1 cellular context compared by ENCODE assay signal in genomic region chr10:124916585-124917167, GRCh38.
TF ChIP-seq lines count a peak whose summit lies in the region.

No MANE protein-coding gene starts in this region.

TF ChIP-seq in HepG2, 621 proteins besides CTCF, POLR2A, EP300 and RAD21 (continued from another document and continues in another):
- peak; percentile 70 for TF ChIP-seq HOXD1 (CRISPR knock-in tag; IDR thresholded peaks at IDR 0.05)
- TF ChIP-seq ZNF75D (CRISPR knock-in tag; IDR thresholded peaks at IDR 0.05; ENCODE audit: borderline replicate concordance): no peak
- peak; percentile 91 for TF ChIP-seq YEATS4 (CRISPR knock-in tag; IDR thresholded peaks at IDR 0.05; ENCODE audit: borderline replicate concordance)
- TF ChIP-seq ZNF678 (CRISPR knock-in tag; IDR thresholded peaks at IDR 0.05): no peak
- peak; percentile 67; the same call in 1 of the 3 replicates for TF ChIP-seq MXI1 (IDR thresholded peaks at IDR 0.05; ENCODE audit: borderline replicate concordance, low read depth, low read length)
- TF ChIP-seq, protein P1, sequence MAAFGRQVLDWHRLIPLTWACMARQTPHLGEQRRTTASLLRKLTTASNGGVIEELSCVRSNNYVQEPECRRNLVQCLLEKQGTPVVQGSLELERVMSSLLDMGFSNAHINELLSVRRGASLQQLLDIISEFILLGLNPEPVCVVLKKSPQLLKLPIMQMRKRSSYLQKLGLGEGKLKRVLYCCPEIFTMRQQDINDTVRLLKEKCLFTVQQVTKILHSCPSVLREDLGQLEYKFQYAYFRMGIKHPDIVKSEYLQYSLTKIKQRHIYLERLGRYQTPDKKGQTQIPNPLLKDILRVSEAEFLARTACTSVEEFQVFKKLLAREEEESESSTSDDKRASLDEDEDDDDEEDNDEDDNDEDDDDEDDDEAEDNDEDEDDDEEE (CRISPR knock-in tag; IDR thresholded peaks at IDR 0.05): no peak
- TF ChIP-seq, protein P2, sequence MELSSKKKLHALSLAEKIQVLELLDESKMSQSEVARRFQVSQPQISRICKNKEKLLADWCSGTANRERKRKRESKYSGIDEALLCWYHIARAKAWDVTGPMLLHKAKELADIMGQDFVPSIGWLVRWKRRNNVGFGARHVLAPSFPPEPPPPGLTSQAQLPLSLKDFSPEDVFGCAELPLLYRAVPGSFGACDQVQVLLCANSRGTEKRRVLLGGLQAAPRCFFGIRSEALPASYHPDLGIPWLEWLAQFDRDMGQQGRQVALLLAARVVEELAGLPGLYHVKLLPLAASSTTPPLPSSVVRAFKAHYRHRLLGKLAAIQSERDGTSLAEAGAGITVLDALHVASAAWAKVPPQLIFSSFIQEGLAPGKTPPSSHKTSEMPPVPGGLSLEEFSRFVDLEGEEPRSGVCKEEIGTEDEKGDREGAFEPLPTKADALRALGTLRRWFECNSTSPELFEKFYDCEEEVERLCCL (CRISPR knock-in tag; IDR thresholded peaks at IDR 0.05; ENCODE audit: borderline replicate concordance): no peak
- TF ChIP-seq ZSCAN5A (CRISPR knock-in tag; IDR thresholded peaks at IDR 0.05; ENCODE audit: borderline replicate concordance): no peak
- TF ChIP-seq FOXO1 (CRISPR knock-in tag; IDR thresholded peaks at IDR 0.05): peak; percentile 13; the same call in 1 of the 2 replicates
- TF ChIP-seq, protein P3, sequence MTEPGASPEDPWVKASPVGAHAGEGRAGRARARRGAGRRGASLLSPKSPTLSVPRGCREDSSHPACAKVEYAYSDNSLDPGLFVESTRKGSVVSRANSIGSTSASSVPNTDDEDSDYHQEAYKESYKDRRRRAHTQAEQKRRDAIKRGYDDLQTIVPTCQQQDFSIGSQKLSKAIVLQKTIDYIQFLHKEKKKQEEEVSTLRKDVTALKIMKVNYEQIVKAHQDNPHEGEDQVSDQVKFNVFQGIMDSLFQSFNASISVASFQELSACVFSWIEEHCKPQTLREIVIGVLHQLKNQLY (CRISPR knock-in tag; IDR thresholded peaks at IDR 0.05): 0 out of 2 replicates have a peak, but pooled peaks have one; percentile 18
- TF ChIP-seq, protein P4, sequence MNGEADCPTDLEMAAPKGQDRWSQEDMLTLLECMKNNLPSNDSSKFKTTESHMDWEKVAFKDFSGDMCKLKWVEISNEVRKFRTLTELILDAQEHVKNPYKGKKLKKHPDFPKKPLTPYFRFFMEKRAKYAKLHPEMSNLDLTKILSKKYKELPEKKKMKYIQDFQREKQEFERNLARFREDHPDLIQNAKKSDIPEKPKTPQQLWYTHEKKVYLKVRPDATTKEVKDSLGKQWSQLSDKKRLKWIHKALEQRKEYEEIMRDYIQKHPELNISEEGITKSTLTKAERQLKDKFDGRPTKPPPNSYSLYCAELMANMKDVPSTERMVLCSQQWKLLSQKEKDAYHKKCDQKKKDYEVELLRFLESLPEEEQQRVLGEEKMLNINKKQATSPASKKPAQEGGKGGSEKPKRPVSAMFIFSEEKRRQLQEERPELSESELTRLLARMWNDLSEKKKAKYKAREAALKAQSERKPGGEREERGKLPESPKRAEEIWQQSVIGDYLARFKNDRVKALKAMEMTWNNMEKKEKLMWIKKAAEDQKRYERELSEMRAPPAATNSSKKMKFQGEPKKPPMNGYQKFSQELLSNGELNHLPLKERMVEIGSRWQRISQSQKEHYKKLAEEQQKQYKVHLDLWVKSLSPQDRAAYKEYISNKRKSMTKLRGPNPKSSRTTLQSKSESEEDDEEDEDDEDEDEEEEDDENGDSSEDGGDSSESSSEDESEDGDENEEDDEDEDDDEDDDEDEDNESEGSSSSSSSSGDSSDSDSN (CRISPR knock-in tag; IDR thresholded peaks at IDR 0.05): peak; percentile 72
- TF ChIP-seq DRAP1 (CRISPR knock-in tag; IDR thresholded peaks at IDR 0.05): peak; percentile 86
- no peak; the same call in 1 of the 2 replicates for TF ChIP-seq ZNF256 (CRISPR knock-in tag; conservative IDR thresholded peaks at IDR 0.05)
- peak; percentile 47; the same call in 1 of the 2 replicates for TF ChIP-seq HCFC1 (IDR thresholded peaks at IDR 0.05; ENCODE audit: low read depth, low read length)
- TF ChIP-seq TSC22D2 (CRISPR knock-in tag; IDR thresholded peaks at IDR 0.05; ENCODE audit: borderline replicate concordance): no peak
- peak; percentile 49; the same call in 1 of the 2 replicates for TF ChIP-seq IRF9 (CRISPR knock-in tag; IDR thresholded peaks at IDR 0.05; ENCODE audit: borderline replicate concordance)
- peak; percentile 85 for TF ChIP-seq ATF1 (CRISPR knock-in tag; IDR thresholded peaks at IDR 0.05)
- TF ChIP-seq, protein P5, sequence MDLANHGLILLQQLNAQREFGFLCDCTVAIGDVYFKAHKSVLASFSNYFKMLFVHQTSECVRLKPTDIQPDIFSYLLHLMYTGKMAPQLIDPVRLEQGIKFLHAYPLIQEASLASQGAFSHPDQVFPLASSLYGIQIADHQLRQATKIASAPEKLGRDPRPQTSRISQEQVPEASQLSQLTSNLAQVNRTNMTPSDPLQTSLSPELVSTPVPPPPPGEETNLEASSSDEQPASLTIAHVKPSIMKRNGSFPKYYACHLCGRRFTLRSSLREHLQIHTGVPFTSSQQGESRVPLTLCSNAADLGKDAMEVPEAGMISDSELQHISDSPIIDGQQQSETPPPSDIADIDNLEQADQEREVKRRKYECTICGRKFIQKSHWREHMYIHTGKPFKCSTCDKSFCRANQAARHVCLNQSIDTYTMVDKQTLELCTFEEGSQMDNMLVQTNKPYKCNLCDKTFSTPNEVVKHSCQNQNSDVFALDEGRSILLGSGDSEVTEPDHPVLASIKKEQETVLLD (CRISPR knock-in tag; IDR thresholded peaks at IDR 0.05; ENCODE audit: low read depth): peak; percentile 82
- no peak for TF ChIP-seq ZNF24 (IDR thresholded peaks at IDR 0.05)
- TF ChIP-seq POLR2AphosphoS2 (IDR thresholded peaks at IDR 0.05; ENCODE audit: low read depth, low read length): peak; percentile 37; the same call in 1 of the 2 replicates
- peak; percentile 89 for TF ChIP-seq YEATS2 (CRISPR knock-in tag; IDR thresholded peaks at IDR 0.05; ENCODE audit: borderline replicate concordance)
- no peak for TF ChIP-seq ZNF703 (CRISPR knock-in tag; IDR thresholded peaks at IDR 0.05; ENCODE audit: borderline replicate concordance)
- no peak for TF ChIP-seq KLF6 (CRISPR knock-in tag; IDR thresholded peaks at IDR 0.05)
- 0 out of 2 replicates have a peak, but pooled peaks have one; percentile 27 for TF ChIP-seq MIER3 (CRISPR knock-in tag; IDR thresholded peaks at IDR 0.05; ENCODE audit: borderline replicate concordance)
- 0 out of 2 replicates have a peak, but pooled peaks have one; percentile 17 for TF ChIP-seq NCOA2 (CRISPR knock-in tag; IDR thresholded peaks at IDR 0.05)
- peak; percentile 83 for TF ChIP-seq ZNF883 (CRISPR knock-in tag; IDR thresholded peaks at IDR 0.05; ENCODE audit: not compliant biosample characterization)
- TF ChIP-seq JUND (CRISPR knock-in tag; IDR thresholded peaks at IDR 0.05): peak; percentile 87; the same call in 1 of the 2 replicates
- peak; percentile 87 for TF ChIP-seq SAP130 (CRISPR knock-in tag; IDR thresholded peaks at IDR 0.05; ENCODE audit: low read depth)
- TF ChIP-seq SP4 (CRISPR knock-in tag; IDR thresholded peaks at IDR 0.05): no peak; the same call in 1 of the 2 replicates
- TF ChIP-seq SOX13 (IDR thresholded peaks at IDR 0.05): no peak
- TF ChIP-seq SOX13 (CRISPR knock-in tag; conservative IDR thresholded peaks at IDR 0.05 in 1 of 2, IDR thresholded peaks at IDR 0.05 in 1 of 2): peak in 1 of 2 experiments; percentile 34; a peak in 2 of 4 replicates
- TF ChIP-seq ZNF280B (CRISPR knock-in tag; IDR thresholded peaks at IDR 0.05; ENCODE audit: borderline replicate concordance): peak; percentile 63; the same call in 1 of the 2 replicates
- TF ChIP-seq ZHX2 (IDR thresholded peaks at IDR 0.05; ENCODE audit: low read depth): 0 out of 2 replicates have a peak, but pooled peaks have one; percentile 48
- peak; percentile 76; the same call in 1 of the 2 replicates for TF ChIP-seq ZHX2 (CRISPR knock-in tag; IDR thresholded peaks at IDR 0.05; ENCODE audit: borderline replicate concordance)
- peak; percentile 64 for TF ChIP-seq ZNF891 (CRISPR knock-in tag; IDR thresholded peaks at IDR 0.05)
- peak; percentile 81 for TF ChIP-seq ASH2L (IDR thresholded peaks at IDR 0.05; ENCODE audit: insufficient read length, low read depth, low read length)
- no peak for TF ChIP-seq AGO2 (optimal IDR thresholded peaks at IDR 0.05; ENCODE audit: low read depth, low read length)
- TF ChIP-seq ARHGAP35 (CRISPR knock-in tag; IDR thresholded peaks at IDR 0.05; ENCODE audit: borderline replicate concordance): 0 out of 2 replicates have a peak, but pooled peaks have one; percentile 26
- TF ChIP-seq DMAP1 (CRISPR knock-in tag; IDR thresholded peaks at IDR 0.05): peak; percentile 62
- TF ChIP-seq REPIN1 (CRISPR knock-in tag; IDR thresholded peaks at IDR 0.05; ENCODE audit: borderline replicate concordance, low read depth): no peak
- no peak for TF ChIP-seq SOX6 (IDR thresholded peaks at IDR 0.05)
- TF ChIP-seq SOX6 (CRISPR knock-in tag; IDR thresholded peaks at IDR 0.05): peak; percentile 16; the same call in 1 of the 2 replicates
- peak; percentile 46; the same call in 1 of the 2 replicates for TF ChIP-seq ZNF441 (CRISPR knock-in tag; IDR thresholded peaks at IDR 0.05; ENCODE audit: borderline replicate concordance)
- TF ChIP-seq SALL1 (CRISPR knock-in tag; IDR thresholded peaks at IDR 0.05): peak; percentile 80
- peak; percentile 72 for TF ChIP-seq MXD4 (CRISPR knock-in tag; IDR thresholded peaks at IDR 0.05)
- peak; percentile 52 for TF ChIP-seq TEAD3 (CRISPR knock-in tag; optimal IDR thresholded peaks at IDR 0.05; ENCODE audit: borderline replicate concordance)
- no peak for TF ChIP-seq GTF2F1 (IDR thresholded peaks at IDR 0.05; ENCODE audit: low read length)
- peak; percentile 54; the same call in 1 of the 2 replicates for TF ChIP-seq ZNF672 (CRISPR knock-in tag; IDR thresholded peaks at IDR 0.05)
- TF ChIP-seq ZNF224 (CRISPR knock-in tag; IDR thresholded peaks at IDR 0.05): 0 out of 2 replicates have a peak, but pooled peaks have one; percentile 73
